ENCODE assay signal across 26 cellular contexts in the genomic region with DNA sequence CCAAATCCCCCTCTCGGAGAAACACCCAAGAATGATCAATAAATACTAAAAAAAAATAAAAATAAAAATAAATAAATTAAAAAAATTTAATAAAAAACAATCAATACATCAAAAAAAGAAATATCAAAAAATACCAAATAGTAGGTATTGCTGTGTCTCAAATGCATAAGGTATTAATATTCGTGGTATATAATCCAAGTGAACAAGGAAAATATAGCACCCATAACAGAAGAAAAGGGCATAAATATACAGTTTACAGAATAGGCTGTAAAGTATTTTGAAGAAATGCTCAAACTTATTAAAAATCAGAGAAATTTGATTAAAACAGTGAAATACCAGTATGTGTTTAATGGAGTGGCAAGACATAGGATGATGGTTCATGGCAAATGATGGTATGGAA. TPM values are rescaled to one million over a fixed set of nuclear protein-coding genes. Genes with fewer than 3 reads are reported as not detected.
"Had no signal": no experiment of that assay in that cellular context is flagged by ENCODE, and none has a peak within 500 bp of the region (broad histone marks: within the 10 kb centered on the region; RNA-seq: fewer than 3 reads in every experiment).

No MANE protein-coding gene starts in this region.

- H3K9me3 ChIP-seq: colonic mucosa had no signal

- H3K27ac ChIP-seq: colonic mucosa, epithelial cell of prostate, esophagus squamous epithelium, gastroesophageal sphincter, heart right ventricle, left lung, lower lobe of right lung had no signal

- DNase-seq: colonic mucosa; cortex of kidney; effector CD8-positive, alpha-beta T cell; effector memory CD8-positive, alpha-beta T cell; endodermal cell; erythroblast; esophagus squamous epithelium; foreskin fibroblast; foreskin melanocyte; glutamatergic neuron; head of caudate nucleus; heart right ventricle; hippocampal formation; left cardiac atrium; left lung; left ventricle myocardium superior; lower lobe of right lung; mesenchymal stem cell; mucosa of descending colon; naive B cell; naive thymus-derived CD8-positive, alpha-beta T cell had no signal

- H3K4me1 ChIP-seq: colonic mucosa, gastroesophageal sphincter had no signal

- FAIRE-seq: islet of Langerhans, keratinocyte had no signal

- H3K4me3 ChIP-seq: colonic mucosa, esophagus squamous epithelium, gastroesophageal sphincter, heart right ventricle, left lung, lower lobe of right lung, mucosa of descending colon had no signal

- H3K36me3 ChIP-seq: colonic mucosa, esophagus squamous epithelium, gastroesophageal sphincter, heart right ventricle, left lung, lower lobe of right lung had no signal

RNA-seq across cellular contexts. Expression of a gene that starts 54.9 kb away (rescaled TPM):
- total RNA-seq: esophagus mucosa had no signal
